In the genomic region with DNA sequence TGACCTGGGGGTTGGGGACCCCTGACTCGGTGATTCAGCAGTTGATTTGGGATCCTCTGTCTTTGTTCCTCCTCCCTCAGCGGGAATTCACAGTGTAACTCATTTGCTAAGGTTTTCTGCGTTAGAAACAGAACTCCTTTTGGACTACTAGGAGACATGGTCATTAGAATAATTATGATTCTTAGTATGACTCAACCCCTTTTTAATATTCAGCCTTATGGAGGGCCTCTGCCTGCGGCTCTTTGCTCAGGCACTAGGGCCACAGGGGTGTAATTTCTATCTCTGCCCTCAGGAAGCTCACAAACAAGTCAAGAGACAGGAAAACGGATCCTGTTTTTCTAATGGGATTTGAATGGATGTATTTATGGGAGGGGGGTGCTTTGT, we compare ENCODE assay signal across 8 cellular contexts.
DNase-seq lines count a peak whose midpoint lies in the region; ATAC-seq and TF ChIP-seq lines count a peak whose summit lies in the region.
"Had no signal": no experiment of that assay in that cellular context is flagged by ENCODE, and none has a peak within 500 bp of the region (broad histone marks: within the 10 kb centered on the region; RNA-seq: fewer than 3 reads in every experiment).

No MANE protein-coding gene starts in this region.

- H3K27me3 ChIP-seq in HL-60 (ENCODE audit: insufficient read depth, poor library complexity, severe bottlenecking) (no peaks in the 10 kb centered on the region), foreskin keratinocyte (no peaks in the 10 kb centered on the region)

- H3K4me3 ChIP-seq in HL-60 (replicated peaks; ENCODE audit: insufficient read depth, low read length) = no peak overlapping the region
- no peak overlapping the region for H3K4me3 ChIP-seq in SK-N-MC
- H3K4me3 ChIP-seq in skin epidermis = no peak overlapping the region

- H3K4me1 ChIP-seq in foreskin keratinocyte = peaks cover 82% of the 10 kb centered on the region

- TF ChIP-seq CTCF in HL-60 (IDR thresholded peaks at IDR 0.05; ENCODE audit: insufficient read depth, low read length) (no peak), foreskin keratinocyte (conservative IDR thresholded peaks at IDR 0.05) (no peak)

- H3K36me3 ChIP-seq in SK-N-MC (ENCODE audit: insufficient read depth, low read length) = no peaks in the 10 kb centered on the region

- H3K9ac ChIP-seq in SK-N-MC (ENCODE audit: insufficient read length) = no peak overlapping the region

- no peaks in the 10 kb centered on the region for H3K9me3 ChIP-seq in SK-N-MC (ENCODE audit: low read depth, low read length)

- DNase-seq in HL-60 (ENCODE audit: low read depth in 1 of 2, low spot score in 1 of 2) (no peak), SK-N-MC (ENCODE audit: low read depth, low spot score) (no peak), foreskin keratinocyte (no peak), amygdala (lab: John Stamatoyannopoulos, UW) (no peak)

- H3K27ac ChIP-seq in HL-60 (replicated peaks) (peak overlapping the region; percentile 68), SK-N-MC (peak overlapping the region; percentile 49), foreskin keratinocyte (peak overlapping the region; percentile 99), skin epidermis (peak overlapping the region in 17 of 21 experiments; percentile 7 to 82 (median 75))

- ATAC-seq in foreskin keratinocyte (no peak), GM21825 (IDR thresholded peaks at IDR 0.05; ENCODE audit: unreplicated experiment) (no peak), HG03354 (IDR thresholded peaks at IDR 0.05; ENCODE audit: poor library complexity, severe bottlenecking, unreplicated experiment) (no peak)
- ATAC-seq: HCT116 had no signal

Comparison
In these comparisons a context has a peak if more than half of its experiments do, and no peak if none do; other contexts are left out.
1. H3K27ac ChIP-seq: peak in every context shown above with its lines; median percentile 99 in foreskin keratinocyte; 75 in skin epidermis; 68 in HL-60; 49 in SK-N-MC.